In the genomic region with DNA sequence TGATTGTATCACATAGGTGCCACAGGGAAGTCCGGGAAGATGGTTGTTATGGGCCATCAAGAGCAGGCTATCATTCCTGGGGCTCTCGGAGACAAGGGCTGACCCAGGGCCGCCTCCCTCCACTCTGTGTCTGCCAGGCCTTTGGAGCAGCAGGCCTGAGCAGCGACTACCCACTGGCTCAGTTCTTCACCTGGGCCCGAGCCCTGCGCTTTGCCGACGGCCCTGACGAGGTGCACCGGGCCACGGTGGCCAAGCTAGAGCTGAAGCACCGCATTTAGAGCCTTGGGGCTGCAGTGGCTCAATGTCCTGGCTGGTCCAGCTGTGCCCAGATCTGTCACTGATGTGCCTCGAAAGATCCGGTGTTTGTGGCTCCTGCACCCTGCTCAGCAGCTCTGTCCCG, we compare ENCODE assay signal across 21 cellular contexts. TPM values are rescaled to one million over a fixed set of nuclear protein-coding genes. Genes with fewer than 3 reads are reported as not detected.
DNase-seq lines count a peak whose midpoint lies in the region; ATAC-seq and TF ChIP-seq lines count a peak whose summit lies in the region.
"Had no signal": no experiment of that assay in that cellular context is flagged by ENCODE, and none has a peak within 500 bp of the region (broad histone marks: within the 10 kb centered on the region; RNA-seq: fewer than 3 reads in every experiment).

No MANE protein-coding gene starts in this region.

- H3K4me1 Mint-ChIP-seq in effector memory CD8-positive, alpha-beta T cell (ENCODE audit: low read depth in 2 of 2) = peaks cover 0 to 5% of the 10 kb centered on the region in 2 donors

- H3K27ac Mint-ChIP-seq in effector memory CD8-positive, alpha-beta T cell = no peak overlapping the region
- H3K27ac Mint-ChIP-seq: B cell; CD4-positive, CD25-positive, alpha-beta regulatory T cell had no signal

- DNase-seq in heart left ventricle (peak in 1 of 5 donors; percentile 46), left ventricle myocardium superior (no peak), HL-60 (ENCODE audit: low read depth in 1 of 2, low spot score in 1 of 2) (no peak), prostate gland (ENCODE audit: low spot score) (no peak), COR-L47 (lab: John Stamatoyannopoulos, UW) (no peak), NCI-H524 (lab: John Stamatoyannopoulos, UW) (no peak)
- DNase-seq in effector memory CD8-positive, alpha-beta T cell = no peak
- DNase-seq: CD4-positive, CD25-positive, alpha-beta regulatory T cell; DMS 273 treated with DMSO at 0.1 percent for 48 hours; DMS79 treated with DMSO at 0.1 percent for 48 hours; KBM-7; NCI-H1092 treated with DMSO at 0.1 percent for 48 hours; NCI-H1436 treated with DMSO at 0.1 percent for 48 hours; NCI-H1930; NCI-H2227 treated with DMSO at 0.1 percent for 48 hours; NCI-H510A; NCI-H748 treated with DMSO at 0.1 percent for 48 hours had no signal

- peaks cover 4% of the 10 kb centered on the region for H3K36me3 Mint-ChIP-seq in effector memory CD8-positive, alpha-beta T cell (ENCODE audit: insufficient read depth)

- ATAC-seq in heart left ventricle (no peak), left ventricle myocardium superior (no peak)
- no peak for ATAC-seq in effector memory CD8-positive, alpha-beta T cell (replicated peaks)
- ATAC-seq: GM12878, Panc1 had no signal

- H3K4me3 Mint-ChIP-seq in effector memory CD8-positive, alpha-beta T cell = no peak overlapping the region
- H3K4me3 Mint-ChIP-seq: B cell; CD4-positive, CD25-positive, alpha-beta regulatory T cell had no signal

- peak overlapping the region in 9 of 12 donors; percentile 75 to 91 (median 86) for H3K27ac ChIP-seq in heart left ventricle
- peak overlapping the region; percentile 85; the same call in 1 of the 2 replicates for H3K27ac ChIP-seq in HL-60 (replicated peaks)
- peak overlapping the region; percentile 14 for H3K27ac ChIP-seq in cingulate gyrus (ENCODE audit: low read depth, low read length)
- H3K27ac ChIP-seq in prostate gland = peak overlapping the region; percentile 85 to 87

- no peaks in the 10 kb centered on the region for H3K27me3 ChIP-seq in heart left ventricle
- no peaks in the 10 kb centered on the region for H3K27me3 ChIP-seq in HL-60 (ENCODE audit: insufficient read depth, poor library complexity, severe bottlenecking)
- H3K27me3 ChIP-seq in prostate gland (replicated peaks; ENCODE audit: insufficient read depth) = no peaks in the 10 kb centered on the region

- peaks cover 0 to 32% (median 16%) of the 10 kb centered on the region in 9 donors for H3K36me3 ChIP-seq in heart left ventricle
- no peaks in the 10 kb centered on the region for H3K36me3 ChIP-seq in prostate gland

- H3K9me3 Mint-ChIP-seq in effector memory CD8-positive, alpha-beta T cell = no peaks in the 10 kb centered on the region
- H3K9me3 Mint-ChIP-seq: CD4-positive, CD25-positive, alpha-beta regulatory T cell had no signal

- no peak overlapping the region for H3K4me3 ChIP-seq in heart left ventricle
- no peak overlapping the region for H3K4me3 ChIP-seq in HL-60 (replicated peaks; ENCODE audit: insufficient read depth, low read length)
- H3K4me3 ChIP-seq in prostate gland = no peak overlapping the region
- H3K4me3 ChIP-seq: GM12878 had no signal

- no peaks in the 10 kb centered on the region for H3K9me3 ChIP-seq in heart left ventricle
- no peaks in the 10 kb centered on the region for H3K9me3 ChIP-seq in prostate gland

- WGBS in heart left ventricle, 4 donors = 84 to 98% (median 92%) methylated on average over 12 to 15 of the region's 15 CpGs
- 85% methylated on average over 8 of the region's 15 CpGs for WGBS in prostate gland

- TF ChIP-seq CTCF in heart left ventricle (IDR thresholded peaks at IDR 0.05) (no peak), HL-60 (IDR thresholded peaks at IDR 0.05; ENCODE audit: insufficient read depth, low read length) (no peak), prostate gland (IDR thresholded peaks at IDR 0.05) (no peak)

- H3K27me3 Mint-ChIP-seq in effector memory CD8-positive, alpha-beta T cell = no peaks in the 10 kb centered on the region
- H3K27me3 Mint-ChIP-seq: B cell; CD4-positive, CD25-positive, alpha-beta regulatory T cell had no signal

- H3K4me1 ChIP-seq in heart left ventricle = peaks cover 0 to 60% (median 26%) of the 10 kb centered on the region in 12 donors
- peaks cover 19% of the 10 kb centered on the region for H3K4me1 ChIP-seq in prostate gland (replicated peaks)

- TF ChIP-seq POLR2A in heart left ventricle (IDR thresholded peaks at IDR 0.05) (no peak), prostate gland (IDR thresholded peaks at IDR 0.05) (no peak)

- intact Hi-C loops in heart left ventricle (cut with DNase I) (loop anchor here in 1 of 10 donors (5.0 kb wide), 1 partner anchor 36 kb away; no protein-coding TSS in a partner anchor), left ventricle myocardium superior (cut with micrococcal nuclease) (loop anchor here (10.0 kb wide), 1 partner anchor 59 kb away; no protein-coding TSS in a partner anchor), prostate gland (cut with DNase I) (no loop called here)

RNA-seq across cellular contexts. Expression of a gene that starts 10.5 kb away (rescaled TPM):
- 100 to 1,000 TPM; 176 to 303 (median 260) TPM for total RNA-seq in heart left ventricle
- polyA plus RNA-seq in heart left ventricle = 100 to 1,000 TPM; 135 to 176 TPM
- total RNA-seq in left ventricle myocardium superior = 410 TPM
- total RNA-seq in prostate gland = 100 to 1,000 TPM; 107 to 164 TPM

Comparison
In these comparisons a context has a peak if more than half of its experiments do, and no peak if none do; other contexts are left out.
1. H3K27ac ChIP-seq: peak in every context shown above with its lines; median percentile 86 in heart left ventricle; 86 in prostate gland; 85 in HL-60; 14 in cingulate gyrus.